ENCODE assay signal across 26 cellular contexts in the genomic region with DNA sequence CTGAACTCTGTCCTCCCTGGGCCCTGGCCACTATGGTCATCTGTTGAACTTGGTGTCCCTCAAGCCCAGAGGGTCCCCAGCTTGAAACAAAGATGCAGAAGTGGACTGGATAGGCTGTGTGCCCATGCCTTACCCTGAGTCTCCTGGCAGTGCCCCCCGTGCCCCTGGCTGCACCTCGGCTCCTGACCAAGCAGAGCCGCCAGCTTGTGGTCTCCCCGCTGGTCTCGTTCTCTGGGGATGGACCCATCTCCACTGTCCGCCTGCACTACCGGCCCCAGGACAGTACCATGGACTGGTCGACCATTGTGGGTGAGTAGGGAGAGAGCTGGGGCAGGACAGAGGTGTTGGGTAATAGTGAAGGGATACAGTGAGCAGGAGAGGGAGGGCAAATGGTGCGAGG. TPM values are rescaled to one million over a fixed set of nuclear protein-coding genes. Genes with fewer than 3 reads are reported as not detected.
"Had no signal": no experiment of that assay in that cellular context is flagged by ENCODE, and none has a peak within 500 bp of the region (broad histone marks: within the 10 kb centered on the region; RNA-seq: fewer than 3 reads in every experiment).

No MANE protein-coding gene starts in this region.

- H3K9me3 ChIP-seq: gastrocnemius medialis, prostate gland, stomach, thyroid gland had no signal

- H3K4me1 ChIP-seq: gastrocnemius medialis, parathyroid adenoma, prostate gland, stomach had no signal

- DNase-seq: dermis blood vessel endothelial cell; effector memory CD4-positive, alpha-beta T cell; foreskin fibroblast; gastrocnemius medialis; kidney; natural killer cell; stimulated activated CD4-positive, alpha-beta T cell treated with anti-CD3 and anti-CD28 coated beads, Interleukin-1b, Interleukin-23, amount 100 ng/mL, for 48 hours; stimulated activated CD4-positive, alpha-beta T cell treated with anti-CD3 and anti-CD28 coated beads, Interleukin-4, amount 100 ng/mL, for 1 hour; stimulated activated CD8-positive, alpha-beta memory T cell treated with anti-CD3 and anti-CD28 coated beads, Interleukin-4, amount 100 ng/mL, for 48 hours; stimulated activated naive CD4-positive, alpha-beta T cell; stomach; thyroid gland had no signal

- H3K27ac Mint-ChIP-seq: natural killer cell, type B pancreatic cell had no signal

- H3K27me3 Mint-ChIP-seq: type B pancreatic cell had no signal

- H3K9me3 Mint-ChIP-seq: natural killer cell, neural crest cell, type B pancreatic cell had no signal

- H2AFZ ChIP-seq: hepatocyte, parathyroid adenoma had no signal

- H3K4me3 Mint-ChIP-seq: natural killer cell, neural crest cell, type B pancreatic cell had no signal

- H3K27ac ChIP-seq: coronary artery, gastrocnemius medialis, hepatocyte, parathyroid adenoma, prostate gland, skin epidermis, stomach, thyroid gland had no signal

- ATAC-seq: gastrocnemius medialis, natural killer cell, right cardiac atrium had no signal

- H3K36me3 ChIP-seq: gastrocnemius medialis, prostate gland, stomach had no signal

- H3K4me3 ChIP-seq: coronary artery, gastrocnemius medialis, hepatocyte, prostate gland, skin epidermis, stomach, thyroid gland had no signal

- H3K4me2 ChIP-seq: hepatocyte had no signal

- H3K27me3 ChIP-seq: gastrocnemius medialis, hepatocyte, stomach, thyroid gland had no signal

- H3K79me2 ChIP-seq: hepatocyte, parathyroid adenoma had no signal

- H3K4me1 Mint-ChIP-seq: natural killer cell had no signal

- H3K36me3 Mint-ChIP-seq: natural killer cell, type B pancreatic cell had no signal

- H3K9ac ChIP-seq: parathyroid adenoma had no signal

RNA-seq across cellular contexts. Expression of a gene that starts 10.7 kb away (rescaled TPM):
- total RNA-seq: osteoblast had no signal

RNA-seq across cellular contexts. Expression of a gene that starts 26.1 kb away (rescaled TPM):
- total RNA-seq: dermis blood vessel endothelial cell, gastrocnemius medialis, glomerular endothelial cell, hepatocyte, neural crest cell, osteoblast, prostate gland, stomach, temporal lobe had no signal
- polyA plus RNA-seq: stomach had no signal

RNA-seq across cellular contexts. Expression of a gene that starts 26.1 kb away (rescaled TPM):
- total RNA-seq: cardiac septum, dermis blood vessel endothelial cell, glomerular endothelial cell, mononuclear cell, natural killer cell, neural crest cell, osteoblast, right cardiac atrium, temporal lobe had no signal

RNA-seq across cellular contexts. Expression of a gene that starts 41.7 kb away (rescaled TPM):
- total RNA-seq: cardiac septum, dermis blood vessel endothelial cell, gastrocnemius medialis, glomerular endothelial cell, natural killer cell, osteoblast, subcutaneous adipose tissue had no signal
